1 cellular context compared by ENCODE assay signal in the genomic region with DNA sequence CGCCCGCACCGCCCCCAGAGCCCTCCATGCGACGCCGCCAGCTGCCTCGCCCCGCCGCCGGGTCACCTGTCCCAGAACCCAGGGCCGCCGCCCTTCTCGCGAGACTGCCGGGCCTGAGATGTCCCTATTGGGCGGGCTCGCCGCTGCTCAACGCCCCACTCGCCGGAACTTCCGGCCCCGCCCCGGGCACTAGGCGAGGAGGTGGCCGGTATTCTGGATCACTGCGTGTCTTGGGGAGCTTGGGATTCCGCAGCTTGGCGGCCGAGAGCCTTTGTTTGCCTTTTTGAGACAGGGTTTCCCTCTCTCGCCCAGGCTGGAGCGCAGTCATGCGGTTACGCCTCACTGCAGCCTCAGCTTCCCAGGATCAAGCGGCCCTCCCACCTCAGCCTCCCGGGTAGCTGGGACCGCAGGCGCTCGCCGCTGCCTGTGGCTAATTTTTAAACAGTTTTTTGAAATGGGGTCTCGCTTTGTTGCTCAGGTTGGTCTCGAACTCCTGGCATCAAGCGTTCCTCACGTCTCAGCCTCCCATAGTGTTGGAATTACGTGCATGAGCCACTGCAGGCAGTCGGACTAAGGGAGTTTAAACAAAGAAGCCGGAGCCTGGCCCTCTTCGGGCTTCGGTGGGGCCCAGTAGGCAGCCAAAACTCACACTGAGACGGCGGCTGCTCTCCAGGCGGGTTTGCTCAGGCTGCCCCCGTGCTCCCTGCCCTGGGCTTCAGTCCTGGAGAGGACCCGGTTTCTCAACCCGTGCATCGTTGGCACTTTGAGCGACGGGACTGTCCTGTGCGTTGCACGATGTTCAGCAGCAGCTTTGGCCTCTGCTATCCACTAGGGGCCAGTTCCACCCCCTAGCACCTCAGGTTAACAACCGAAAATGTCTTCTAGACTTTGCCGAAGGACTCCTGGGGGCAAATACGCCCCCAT.
A peak's percentile ranks its signal among the peaks of the same experiment; 100 is the strongest.
TF ChIP-seq lines count a peak whose summit lies in the region.

A gene (minus strand): TSS at position 43 of the 924 bp plus-strand sequence. CDS start 15 bp downstream, at position 28.

TF ChIP-seq in HepG2, 621 proteins besides CTCF, POLR2A, EP300 and RAD21 (continued from another document and continues in another):
- TF ChIP-seq, protein P1, sequence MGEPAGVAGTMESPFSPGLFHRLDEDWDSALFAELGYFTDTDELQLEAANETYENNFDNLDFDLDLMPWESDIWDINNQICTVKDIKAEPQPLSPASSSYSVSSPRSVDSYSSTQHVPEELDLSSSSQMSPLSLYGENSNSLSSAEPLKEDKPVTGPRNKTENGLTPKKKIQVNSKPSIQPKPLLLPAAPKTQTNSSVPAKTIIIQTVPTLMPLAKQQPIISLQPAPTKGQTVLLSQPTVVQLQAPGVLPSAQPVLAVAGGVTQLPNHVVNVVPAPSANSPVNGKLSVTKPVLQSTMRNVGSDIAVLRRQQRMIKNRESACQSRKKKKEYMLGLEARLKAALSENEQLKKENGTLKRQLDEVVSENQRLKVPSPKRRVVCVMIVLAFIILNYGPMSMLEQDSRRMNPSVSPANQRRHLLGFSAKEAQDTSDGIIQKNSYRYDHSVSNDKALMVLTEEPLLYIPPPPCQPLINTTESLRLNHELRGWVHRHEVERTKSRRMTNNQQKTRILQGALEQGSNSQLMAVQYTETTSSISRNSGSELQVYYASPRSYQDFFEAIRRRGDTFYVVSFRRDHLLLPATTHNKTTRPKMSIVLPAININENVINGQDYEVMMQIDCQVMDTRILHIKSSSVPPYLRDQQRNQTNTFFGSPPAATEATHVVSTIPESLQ (CRISPR knock-in tag; conservative IDR thresholded peaks at IDR 0.05): no peak
- TF ChIP-seq NCOA5 (CRISPR knock-in tag; IDR thresholded peaks at IDR 0.05) (no peak), TOE1 (CRISPR knock-in tag; IDR thresholded peaks at IDR 0.05) (0 out of 2 replicates have a peak, but pooled peaks have one; percentile 51), ZNF350 (CRISPR knock-in tag; IDR thresholded peaks at IDR 0.05; ENCODE audit: borderline replicate concordance, low read depth) (peak; percentile 57; the same call in 1 of the 2 replicates), ISL2 (CRISPR knock-in tag; IDR thresholded peaks at IDR 0.05) (peak; percentile 23; the same call in 1 of the 2 replicates), TMF1 (CRISPR knock-in tag; IDR thresholded peaks at IDR 0.05; ENCODE audit: low read depth) (0 out of 2 replicates have a peak, but pooled peaks have one; percentile 49), RXRA (CRISPR knock-in tag; IDR thresholded peaks at IDR 0.05) (0 out of 2 replicates have a peak, but pooled peaks have one; percentile 53), HOXA3 (CRISPR knock-in tag; IDR thresholded peaks at IDR 0.05) (peak; percentile 54; the same call in 1 of the 2 replicates), ATRX (CRISPR knock-in tag; IDR thresholded peaks at IDR 0.05; ENCODE audit: borderline replicate concordance) (no peak), ZNF34 (CRISPR knock-in tag; IDR thresholded peaks at IDR 0.05; ENCODE audit: borderline replicate concordance) (no peak), ZNF891 (CRISPR knock-in tag; IDR thresholded peaks at IDR 0.05) (peak; percentile 37; the same call in 1 of the 2 replicates), REPIN1 (CRISPR knock-in tag; IDR thresholded peaks at IDR 0.05; ENCODE audit: borderline replicate concordance, low read depth) (peak; percentile 77), ZFP36L2 (CRISPR knock-in tag; IDR thresholded peaks at IDR 0.05) (no peak), NFATC3 (CRISPR knock-in tag; IDR thresholded peaks at IDR 0.05) (peak; percentile 58; the same call in 1 of the 2 replicates), CBX1 (IDR thresholded peaks at IDR 0.05; ENCODE audit: low read depth) (peak; percentile 66), RFXAP (CRISPR knock-in tag; IDR thresholded peaks at IDR 0.05; ENCODE audit: borderline replicate concordance) (no peak), MEIS1 (CRISPR knock-in tag; IDR thresholded peaks at IDR 0.05; ENCODE audit: borderline replicate concordance) (0 out of 2 replicates have a peak, but pooled peaks have one; percentile 52), NFKB2 (CRISPR knock-in tag; IDR thresholded peaks at IDR 0.05; ENCODE audit: borderline replicate concordance) (peak; percentile 77; the same call in 1 of the 2 replicates), ZNF777 (CRISPR knock-in tag; IDR thresholded peaks at IDR 0.05) (no peak; the same call in none of the 2 replicates), MXI1 (IDR thresholded peaks at IDR 0.05; ENCODE audit: borderline replicate concordance, low read depth, low read length) (peak; percentile 75; the same call in 2 of the 3 replicates), ZSCAN9 (CRISPR knock-in tag; IDR thresholded peaks at IDR 0.05; ENCODE audit: borderline replicate concordance) (peak; percentile 63; the same call in 1 of the 2 replicates), ESRRA (CRISPR knock-in tag; IDR thresholded peaks at IDR 0.05; ENCODE audit: low read depth) (no peak), RARG (CRISPR knock-in tag; IDR thresholded peaks at IDR 0.05; ENCODE audit: low read depth) (no peak), ZNF367 (CRISPR knock-in tag; IDR thresholded peaks at IDR 0.05; ENCODE audit: borderline replicate concordance) (0 out of 2 replicates have a peak, but pooled peaks have one; percentile 67), DNMT3B (CRISPR knock-in tag; conservative IDR thresholded peaks at IDR 0.05) (no peak), SRY (CRISPR knock-in tag; IDR thresholded peaks at IDR 0.05) (peak; percentile 40; the same call in 1 of the 2 replicates), GTF3A (CRISPR knock-in tag; conservative IDR thresholded peaks at IDR 0.05) (no peak), RXRB (CRISPR knock-in tag; IDR thresholded peaks at IDR 0.05; ENCODE audit: borderline replicate concordance) (peak; percentile 50; the same call in 1 of the 2 replicates), HES4 (CRISPR knock-in tag; IDR thresholded peaks at IDR 0.05; ENCODE audit: borderline replicate concordance) (no peak), AHR (CRISPR knock-in tag; IDR thresholded peaks at IDR 0.05) (0 out of 2 replicates have a peak, but pooled peaks have one; percentile 18), ZNF30 (CRISPR knock-in tag; IDR thresholded peaks at IDR 0.05) (no peak), ZFP36L1 (CRISPR knock-in tag; IDR thresholded peaks at IDR 0.05) (no peak), ELF1 (CRISPR knock-in tag; IDR thresholded peaks at IDR 0.05) (peak; percentile 81), ZBTB1 (CRISPR knock-in tag; IDR thresholded peaks at IDR 0.05; ENCODE audit: borderline replicate concordance) (no peak), FOXA3 (CRISPR knock-in tag; IDR thresholded peaks at IDR 0.05) (peak; percentile 16; the same call in 1 of the 2 replicates)
- TF ChIP-seq, protein P2, sequence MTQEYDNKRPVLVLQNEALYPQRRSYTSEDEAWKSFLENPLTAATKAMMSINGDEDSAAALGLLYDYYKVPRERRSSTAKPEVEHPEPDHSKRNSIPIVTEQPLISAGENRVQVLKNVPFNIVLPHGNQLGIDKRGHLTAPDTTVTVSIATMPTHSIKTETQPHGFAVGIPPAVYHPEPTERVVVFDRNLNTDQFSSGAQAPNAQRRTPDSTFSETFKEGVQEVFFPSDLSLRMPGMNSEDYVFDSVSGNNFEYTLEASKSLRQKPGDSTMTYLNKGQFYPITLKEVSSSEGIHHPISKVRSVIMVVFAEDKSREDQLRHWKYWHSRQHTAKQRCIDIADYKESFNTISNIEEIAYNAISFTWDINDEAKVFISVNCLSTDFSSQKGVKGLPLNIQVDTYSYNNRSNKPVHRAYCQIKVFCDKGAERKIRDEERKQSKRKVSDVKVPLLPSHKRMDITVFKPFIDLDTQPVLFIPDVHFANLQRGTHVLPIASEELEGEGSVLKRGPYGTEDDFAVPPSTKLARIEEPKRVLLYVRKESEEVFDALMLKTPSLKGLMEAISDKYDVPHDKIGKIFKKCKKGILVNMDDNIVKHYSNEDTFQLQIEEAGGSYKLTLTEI (CRISPR knock-in tag; conservative IDR thresholded peaks at IDR 0.05): no peak
- TF ChIP-seq, protein P3, sequence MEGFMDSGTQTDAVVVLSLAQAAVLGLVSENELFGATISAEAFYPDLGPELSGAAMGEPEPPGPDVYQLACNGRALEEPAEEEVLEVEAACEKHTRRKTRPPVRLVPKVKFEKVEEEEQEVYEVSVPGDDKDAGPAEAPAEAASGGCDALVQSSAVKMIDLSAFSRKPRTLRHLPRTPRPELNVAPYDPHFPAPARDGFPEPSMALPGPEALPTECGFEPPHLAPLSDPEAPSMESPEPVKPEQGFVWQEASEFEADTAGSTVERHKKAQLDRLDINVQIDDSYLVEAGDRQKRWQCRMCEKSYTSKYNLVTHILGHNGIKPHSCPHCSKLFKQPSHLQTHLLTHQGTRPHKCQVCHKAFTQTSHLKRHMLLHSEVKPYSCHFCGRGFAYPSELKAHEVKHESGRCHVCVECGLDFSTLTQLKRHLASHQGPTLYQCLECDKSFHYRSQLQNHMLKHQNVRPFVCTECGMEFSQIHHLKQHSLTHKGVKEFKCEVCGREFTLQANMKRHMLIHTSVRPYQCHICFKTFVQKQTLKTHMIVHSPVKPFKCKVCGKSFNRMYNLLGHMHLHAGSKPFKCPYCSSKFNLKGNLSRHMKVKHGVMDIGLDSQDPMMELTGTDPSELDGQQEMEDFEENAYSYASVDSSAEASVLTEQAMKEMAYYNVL (CRISPR knock-in tag; IDR thresholded peaks at IDR 0.05; ENCODE audit: borderline replicate concordance): peak; percentile 72; the same call in 1 of the 2 replicates
- TF ChIP-seq, protein P4, sequence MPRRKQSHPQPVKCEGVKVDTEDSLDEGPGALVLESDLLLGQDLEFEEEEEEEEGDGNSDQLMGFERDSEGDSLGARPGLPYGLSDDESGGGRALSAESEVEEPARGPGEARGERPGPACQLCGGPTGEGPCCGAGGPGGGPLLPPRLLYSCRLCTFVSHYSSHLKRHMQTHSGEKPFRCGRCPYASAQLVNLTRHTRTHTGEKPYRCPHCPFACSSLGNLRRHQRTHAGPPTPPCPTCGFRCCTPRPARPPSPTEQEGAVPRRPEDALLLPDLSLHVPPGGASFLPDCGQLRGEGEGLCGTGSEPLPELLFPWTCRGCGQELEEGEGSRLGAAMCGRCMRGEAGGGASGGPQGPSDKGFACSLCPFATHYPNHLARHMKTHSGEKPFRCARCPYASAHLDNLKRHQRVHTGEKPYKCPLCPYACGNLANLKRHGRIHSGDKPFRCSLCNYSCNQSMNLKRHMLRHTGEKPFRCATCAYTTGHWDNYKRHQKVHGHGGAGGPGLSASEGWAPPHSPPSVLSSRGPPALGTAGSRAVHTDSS (CRISPR knock-in tag; conservative IDR thresholded peaks at IDR 0.05): no peak
- TF ChIP-seq, protein P5, sequence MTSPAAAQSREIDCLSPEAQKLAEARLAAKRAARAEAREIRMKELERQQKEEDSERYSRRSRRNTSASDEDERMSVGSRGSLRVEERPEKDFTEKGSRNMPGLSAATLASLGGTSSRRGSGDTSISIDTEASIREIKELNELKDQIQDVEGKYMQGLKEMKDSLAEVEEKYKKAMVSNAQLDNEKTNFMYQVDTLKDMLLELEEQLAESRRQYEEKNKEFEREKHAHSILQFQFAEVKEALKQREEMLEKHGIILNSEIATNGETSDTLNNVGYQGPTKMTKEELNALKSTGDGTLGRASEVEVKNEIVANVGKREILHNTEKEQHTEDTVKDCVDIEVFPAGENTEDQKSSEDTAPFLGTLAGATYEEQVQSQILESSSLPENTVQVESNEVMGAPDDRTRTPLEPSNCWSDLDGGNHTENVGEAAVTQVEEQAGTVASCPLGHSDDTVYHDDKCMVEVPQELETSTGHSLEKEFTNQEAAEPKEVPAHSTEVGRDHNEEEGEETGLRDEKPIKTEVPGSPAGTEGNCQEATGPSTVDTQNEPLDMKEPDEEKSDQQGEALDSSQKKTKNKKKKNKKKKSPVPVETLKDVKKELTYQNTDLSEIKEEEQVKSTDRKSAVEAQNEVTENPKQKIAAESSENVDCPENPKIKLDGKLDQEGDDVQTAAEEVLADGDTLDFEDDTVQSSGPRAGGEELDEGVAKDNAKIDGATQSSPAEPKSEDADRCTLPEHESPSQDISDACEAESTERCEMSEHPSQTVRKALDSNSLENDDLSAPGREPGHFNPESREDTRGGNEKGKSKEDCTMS (CRISPR knock-in tag; conservative IDR thresholded peaks at IDR 0.05): 0 out of 2 replicates have a peak, but pooled peaks have one; percentile 69
- TF ChIP-seq, protein P6, sequence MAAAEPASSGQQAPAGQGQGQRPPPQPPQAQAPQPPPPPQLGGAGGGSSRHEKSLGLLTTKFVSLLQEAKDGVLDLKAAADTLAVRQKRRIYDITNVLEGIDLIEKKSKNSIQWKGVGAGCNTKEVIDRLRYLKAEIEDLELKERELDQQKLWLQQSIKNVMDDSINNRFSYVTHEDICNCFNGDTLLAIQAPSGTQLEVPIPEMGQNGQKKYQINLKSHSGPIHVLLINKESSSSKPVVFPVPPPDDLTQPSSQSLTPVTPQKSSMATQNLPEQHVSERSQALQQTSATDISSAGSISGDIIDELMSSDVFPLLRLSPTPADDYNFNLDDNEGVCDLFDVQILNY (CRISPR knock-in tag; conservative IDR thresholded peaks at IDR 0.05): peak; percentile 30; the same call in 1 of the 2 replicates
- TF ChIP-seq, protein P7, sequence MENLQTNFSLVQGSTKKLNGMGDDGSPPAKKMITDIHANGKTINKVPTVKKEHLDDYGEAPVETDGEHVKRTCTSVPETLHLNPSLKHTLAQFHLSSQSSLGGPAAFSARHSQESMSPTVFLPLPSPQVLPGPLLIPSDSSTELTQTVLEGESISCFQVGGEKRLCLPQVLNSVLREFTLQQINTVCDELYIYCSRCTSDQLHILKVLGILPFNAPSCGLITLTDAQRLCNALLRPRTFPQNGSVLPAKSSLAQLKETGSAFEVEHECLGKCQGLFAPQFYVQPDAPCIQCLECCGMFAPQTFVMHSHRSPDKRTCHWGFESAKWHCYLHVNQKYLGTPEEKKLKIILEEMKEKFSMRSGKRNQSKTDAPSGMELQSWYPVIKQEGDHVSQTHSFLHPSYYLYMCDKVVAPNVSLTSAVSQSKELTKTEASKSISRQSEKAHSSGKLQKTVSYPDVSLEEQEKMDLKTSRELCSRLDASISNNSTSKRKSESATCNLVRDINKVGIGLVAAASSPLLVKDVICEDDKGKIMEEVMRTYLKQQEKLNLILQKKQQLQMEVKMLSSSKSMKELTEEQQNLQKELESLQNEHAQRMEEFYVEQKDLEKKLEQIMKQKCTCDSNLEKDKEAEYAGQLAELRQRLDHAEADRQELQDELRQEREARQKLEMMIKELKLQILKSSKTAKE (CRISPR knock-in tag; IDR thresholded peaks at IDR 0.05; ENCODE audit: borderline replicate concordance): no peak
- TF ChIP-seq, protein P8, sequence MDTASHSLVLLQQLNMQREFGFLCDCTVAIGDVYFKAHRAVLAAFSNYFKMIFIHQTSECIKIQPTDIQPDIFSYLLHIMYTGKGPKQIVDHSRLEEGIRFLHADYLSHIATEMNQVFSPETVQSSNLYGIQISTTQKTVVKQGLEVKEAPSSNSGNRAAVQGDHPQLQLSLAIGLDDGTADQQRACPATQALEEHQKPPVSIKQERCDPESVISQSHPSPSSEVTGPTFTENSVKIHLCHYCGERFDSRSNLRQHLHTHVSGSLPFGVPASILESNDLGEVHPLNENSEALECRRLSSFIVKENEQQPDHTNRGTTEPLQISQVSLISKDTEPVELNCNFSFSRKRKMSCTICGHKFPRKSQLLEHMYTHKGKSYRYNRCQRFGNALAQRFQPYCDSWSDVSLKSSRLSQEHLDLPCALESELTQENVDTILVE (CRISPR knock-in tag; IDR thresholded peaks at IDR 0.05): peak; percentile 66; the same call in 1 of the 2 replicates
- TF ChIP-seq, protein P9, sequence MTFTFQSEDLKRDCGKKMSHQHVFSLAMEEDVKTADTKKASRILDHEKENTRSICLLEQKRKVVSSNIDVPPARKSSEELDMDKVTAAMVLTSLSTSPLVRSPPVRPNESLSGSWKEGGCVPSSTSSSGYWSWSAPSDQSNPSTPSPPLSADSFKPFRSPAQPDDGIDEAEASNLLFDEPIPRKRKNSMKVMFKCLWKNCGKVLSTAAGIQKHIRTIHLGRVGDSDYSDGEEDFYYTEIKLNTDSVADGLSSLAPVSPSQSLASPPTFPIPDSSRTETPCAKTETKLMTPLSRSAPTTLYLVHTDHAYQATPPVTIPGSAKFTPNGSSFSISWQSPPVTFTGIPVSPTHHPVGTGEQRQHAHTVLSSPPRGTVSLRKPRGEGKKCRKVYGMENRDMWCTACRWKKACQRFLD (CRISPR knock-in tag; IDR thresholded peaks at IDR 0.05; ENCODE audit: borderline replicate concordance): no peak
